1 cellular context compared by ENCODE assay signal in genomic region chr7:144178380-144179164, GRCh38.
TF ChIP-seq lines count a peak whose summit lies in the region.

No MANE protein-coding gene starts in this region.

TF ChIP-seq in K562, 482 proteins besides CTCF, POLR2A, EP300 and RAD21:
- peak; percentile 28; the same call in 1 of the 2 replicates for TF ChIP-seq DEAF1 (CRISPR knock-in tag; IDR thresholded peaks at IDR 0.05)
- peak; percentile 4; the same call in 1 of the 2 replicates for TF ChIP-seq ZNF512 (tag; IDR thresholded peaks at IDR 0.05)
